14 cellular contexts compared by ENCODE assay signal in genomic region chr5:109016300-109016699, GRCh38.
A peak's percentile ranks its signal among the peaks of the same experiment; 100 is the strongest.
DNase-seq lines count a peak whose midpoint lies in the region; ATAC-seq, FAIRE-seq and TF ChIP-seq lines count a peak whose summit lies in the region.
"Had no signal": no experiment of that assay in that cellular context is flagged by ENCODE, and none has a peak within 500 bp of the region (broad histone marks: within the 10 kb centered on the region; RNA-seq: fewer than 3 reads in every experiment).

No MANE protein-coding gene starts in this region.

- RAD21 ChIA-PET in GM12878 (lab: Charles Lee; ENCODE audit: unreplicated experiment), result no interaction called here

- CTCF ChIA-PET in GM12878 (lab: Yijun Ruan, JAX), result interaction anchor here (1.0 kb wide), 1 partner anchor 17 kb away, joined by 4 read pairs; no protein-coding TSS in a partner anchor

- H3K9ac ChIP-seq in GM12878 (ENCODE audit: control insufficient read depth, insufficient read depth, low read length), result no peak overlapping the region

- no peaks in the 10 kb centered on the region for H4K20me1 ChIP-seq in GM12878 (ENCODE audit: control insufficient read depth, insufficient read depth)

- H3K4me1 Mint-ChIP-seq in T-helper 2 cell treated with Interferon-gamma antibody and Interleukin-4, amounts not matched to agents 5 μg/mL and 100 μg/mL, for 36 hours (ENCODE audit: low read depth), result peaks cover 4% of the 10 kb centered on the region
- H3K4me1 Mint-ChIP-seq: neural crest cell had no signal

- no peak overlapping the region for H3K27ac Mint-ChIP-seq in T-helper 2 cell treated with Interferon-gamma antibody and Interleukin-4, amounts not matched to agents 5 μg/mL and 100 μg/mL, for 36 hours

- peaks cover 3% of the 10 kb centered on the region; the same call in 1 of the 2 replicates for H3K4me1 ChIP-seq in GM12878 (ENCODE audit: control insufficient read depth, insufficient read depth, low read length)

- H3K4me3 ChIP-seq in GM12878 (no peak overlapping the region), dorsolateral prefrontal cortex (no peak overlapping the region)

- no peak for FAIRE-seq in GM12878 (lab: Jason Lieb, UNC)

- H3K36me3 ChIP-seq in GM12878 (ENCODE audit: control insufficient read depth in 2 of 2, insufficient read depth in 2 of 2, low read length in 1 of 2), result no peaks in the 10 kb centered on the region

- TF ChIP-seq CTCF in GM12878 (IDR thresholded peaks at IDR 0.05 in 2 of 3, conservative IDR thresholded peaks at IDR 0.05 in 1 of 3; ENCODE audit: control insufficient read depth in 2 of 3, extremely low read depth in 1 of 3, insufficient read depth in 1 of 3, low read depth in 3 of 3, low read length in 3 of 3), result no peak
- TF ChIP-seq CTCF in omental fat pad (IDR thresholded peaks at IDR 0.05), result no peak
- no peak for TF ChIP-seq CTCF in dorsolateral prefrontal cortex (IDR thresholded peaks at IDR 0.05 in 54 of 56, conservative IDR thresholded peaks at IDR 0.05 in 2 of 56; ENCODE audit: low read depth in 1 of 56, partially characterized antibody in 56 of 56)

- no peak for TF ChIP-seq RAD21 in GM12878 (IDR thresholded peaks at IDR 0.05; ENCODE audit: insufficient read depth, low read depth, low read length)

- DNase-seq in GM12878 (ENCODE audit: low read depth, low spot score) (no peak), omental fat pad (ENCODE audit: low spot score) (no peak), HUDEP-2 (lab: John Stamatoyannopoulos, UW; ENCODE audit: unreplicated experiment in 76 of 76) (no peak), dorsolateral prefrontal cortex (no peak)
- DNase-seq in activated effector memory CD4-positive, alpha-beta T cell treated with Interleukin-2 at 50 U/mL for 16 hours, result no peak
- DNase-seq in T-helper 2 cell treated with Interferon-gamma antibody and Interleukin-4, amounts not matched to agents 5 μg/mL and 100 μg/mL, for 36 hours (ENCODE audit: low spot score), result no peak
- DNase-seq: erythroblast; kidney glomerular epithelial cell; NCI-H1105; NK-92 treated with Interleukin-12 subunit alpha and Interleukin-12 subunit beta, amount 100 ng/mL, for 24 hours had no signal

- no peak overlapping the region for H3K4me3 Mint-ChIP-seq in T-helper 2 cell treated with Interferon-gamma antibody and Interleukin-4, amounts not matched to agents 5 μg/mL and 100 μg/mL, for 36 hours
- H3K4me3 Mint-ChIP-seq: neural crest cell had no signal

- no peak overlapping the region for H2AFZ ChIP-seq in GM12878 (ENCODE audit: control insufficient read depth, low read depth, low read length)

- H3K4me2 ChIP-seq in GM12878 (ENCODE audit: control insufficient read depth, insufficient read depth), result peak overlapping the region; percentile 47

- H3K27me3 ChIP-seq in GM12878 (replicated peaks in 1 of 2; ENCODE audit: control insufficient read depth in 2 of 2, insufficient read depth in 2 of 2, low read length in 1 of 2), result no peaks in the 10 kb centered on the region
- H3K27me3 ChIP-seq in dorsolateral prefrontal cortex, result no peaks in the 10 kb centered on the region

- in situ Hi-C loops in GM12878 (cut with MboI), result no loop called here

- H3K36me3 Mint-ChIP-seq in T-helper 2 cell treated with Interferon-gamma antibody and Interleukin-4, amounts not matched to agents 5 μg/mL and 100 μg/mL, for 36 hours (ENCODE audit: low read depth), result no peaks in the 10 kb centered on the region

- no peaks in the 10 kb centered on the region for H3K9me3 ChIP-seq in GM12878 (replicated peaks; ENCODE audit: control insufficient read depth, insufficient read depth, low read length)

- ATAC-seq in GM19043 (IDR thresholded peaks at IDR 0.05; ENCODE audit: low read depth, unreplicated experiment) (peak; percentile 55), HG02870 (IDR thresholded peaks at IDR 0.05; ENCODE audit: unreplicated experiment) (peak; percentile 58), GM12878 (peak; percentile 91), omental fat pad (ENCODE audit: low FRiP score) (peak; percentile 54)
- ATAC-seq: HCT116 had no signal

- BruUV-seq in GM12878 (replicated peaks; lab: Mats Ljungman, UMichigan), result no TSS peak

- POLR2A ChIA-PET in GM12878 (lab: Charles Lee), result interaction anchor here (0.5 to 0.6 kb wide), 2 partner anchors 12 to 368 kb away, joined by 3 read pairs; no protein-coding TSS in a partner anchor

- peak overlapping the region; percentile 13; the same call in 1 of the 2 replicates for H3K27ac ChIP-seq in GM12878 (ENCODE audit: control insufficient read depth, insufficient read depth)
- no peak overlapping the region for H3K27ac ChIP-seq in dorsolateral prefrontal cortex

- no peaks in the 10 kb centered on the region for H3K9me3 Mint-ChIP-seq in T-helper 2 cell treated with Interferon-gamma antibody and Interleukin-4, amounts not matched to agents 5 μg/mL and 100 μg/mL, for 36 hours

- SMC1A ChIA-PET in GM12878 (lab: Charles Lee; ENCODE audit: uncharacterized antibody, unreplicated experiment), result no interaction called here

- intact Hi-C loops in GM12878 (cut with micrococcal nuclease; ENCODE audit: unreplicated experiment), result no loop called here
- intact Hi-C loops in dorsolateral prefrontal cortex (cut with DNase I), result no loop called here

- TF ChIP-seq POLR2A in GM12878 (IDR thresholded peaks at IDR 0.05; ENCODE audit: low read depth, low read length), result no peak

- H3K79me2 ChIP-seq in GM12878 (ENCODE audit: control insufficient read depth, insufficient read depth, low read length), result no peaks in the 10 kb centered on the region

- 41% methylated on average over 1 of the region's 1 CpG for WGBS in GM12878 (ENCODE audit: insufficient coverage, insufficient replicate concordance, low lambda C conversion rate, missing lambda C conversion rate)

- TF ChIP-seq EP300 in GM12878 (IDR thresholded peaks at IDR 0.05; ENCODE audit: borderline replicate concordance in 1 of 2, control insufficient read depth in 1 of 2, low read depth in 2 of 2, low read length in 2 of 2), result no peak

- H3K27me3 Mint-ChIP-seq in T-helper 2 cell treated with Interferon-gamma antibody and Interleukin-4, amounts not matched to agents 5 μg/mL and 100 μg/mL, for 36 hours (ENCODE audit: low read depth), result no peaks in the 10 kb centered on the region

TF ChIP-seq in GM12878, 131 proteins besides CTCF, POLR2A, EP300 and RAD21:
- TF ChIP-seq MEF2B (IDR thresholded peaks at IDR 0.05; ENCODE audit: partially characterized antibody, poor library complexity, severe bottlenecking) (no peak), SREBF1 (IDR thresholded peaks at IDR 0.05; ENCODE audit: low read length) (no peak), RELA (IDR thresholded peaks at IDR 0.05; ENCODE audit: borderline replicate concordance, partially characterized antibody) (no peak), EGR1 (IDR thresholded peaks at IDR 0.05; ENCODE audit: borderline replicate concordance in 1 of 2, low read depth in 2 of 2, low read length in 2 of 2) (no peak), PML (IDR thresholded peaks at IDR 0.05; ENCODE audit: low read length) (no peak), ATF7 (IDR thresholded peaks at IDR 0.05; ENCODE audit: low read depth) (no peak)
TF ChIP-seq in GM12878: peak in this region for 0.
